In the genomic region with DNA sequence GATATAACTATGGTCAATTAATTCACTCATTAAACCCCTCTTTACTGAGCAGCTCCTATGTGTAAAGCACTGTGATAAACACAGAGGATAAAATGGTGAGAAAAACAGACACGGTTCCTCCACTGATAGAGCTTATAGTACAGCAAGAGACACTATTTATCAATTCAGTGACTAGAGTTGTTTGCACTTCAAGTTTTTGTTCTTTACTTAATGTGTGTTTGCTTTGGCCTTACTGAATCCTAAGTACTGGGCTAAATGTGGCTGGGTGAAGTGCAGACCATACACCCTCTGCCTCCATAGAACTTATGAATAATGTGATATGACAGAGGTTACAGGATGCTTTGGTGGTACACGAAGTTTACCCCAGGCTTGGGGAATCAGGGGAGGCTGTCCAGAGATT, we compare ENCODE assay signal across 16 cellular contexts.
A peak's percentile ranks its signal among the peaks of the same experiment; 100 is the strongest.
DNase-seq lines count a peak whose midpoint lies in the region; ATAC-seq and TF ChIP-seq lines count a peak whose summit lies in the region.
"Had no signal": no experiment of that assay in that cellular context is flagged by ENCODE, and none has a peak within 500 bp of the region (broad histone marks: within the 10 kb centered on the region; RNA-seq: fewer than 3 reads in every experiment).

No MANE protein-coding gene starts in this region.

- H3K9me3 Mint-ChIP-seq in chondrocyte (ENCODE audit: low read depth) (no peaks in the 10 kb centered on the region), nephron progenitor cell (no peaks in the 10 kb centered on the region)
- H3K9me3 Mint-ChIP-seq: T-cell had no signal

- H3K27ac Mint-ChIP-seq in chondrocyte (ENCODE audit: unreplicated experiment) (peak overlapping the region; percentile 46), nephron progenitor cell (peak overlapping the region; percentile 6)
- H3K27ac Mint-ChIP-seq: T-cell had no signal

- no peak for ATAC-seq in HG03565 (IDR thresholded peaks at IDR 0.05; ENCODE audit: unreplicated experiment)
- no peak for ATAC-seq in GM18505 (IDR thresholded peaks at IDR 0.05; ENCODE audit: unreplicated experiment)
- ATAC-seq: T-cell had no signal

- no peaks in the 10 kb centered on the region for H3K27me3 Mint-ChIP-seq in chondrocyte (ENCODE audit: low read depth)
- no peaks in the 10 kb centered on the region for H3K27me3 Mint-ChIP-seq in nephron progenitor cell (ENCODE audit: low read depth, poor library complexity)
- H3K27me3 Mint-ChIP-seq: T-cell had no signal

- TF ChIP-seq POLR2A in GM18505 (IDR thresholded peaks at IDR 0.05; ENCODE audit: borderline replicate concordance, extremely low read depth, insufficient read depth, insufficient read length) = no peak

- TF ChIP-seq CTCF in chondrocyte (IDR thresholded peaks at IDR 0.05) (no peak), nephron progenitor cell (IDR thresholded peaks at IDR 0.05) (no peak)

- peak; percentile 64 for DNase-seq in DMS53 (lab: John Stamatoyannopoulos, UW)
- peak; percentile 50 for DNase-seq in DMS53 treated with DMSO at 0.1 percent for 48 hours (lab: John Stamatoyannopoulos, UW; ENCODE audit: unreplicated experiment)
- DNase-seq in chondrocyte (ENCODE audit: low spot score) = no peak
- DNase-seq in nephron progenitor cell = no peak
- DNase-seq in NCI-H226 = no peak
- DNase-seq: ACHN, DMS79 treated with DMSO at 0.1 percent for 48 hours, MM.1S, NCI-H1092, NCI-H1436 treated with DMSO at 0.1 percent for 48 hours, NCI-H2029 treated with DMSO at 0.1 percent for 48 hours, NCI-H526, Right ventricle myocardium superior, T-cell had no signal

- H3K4me3 Mint-ChIP-seq in chondrocyte (ENCODE audit: unreplicated experiment) (no peak overlapping the region), nephron progenitor cell (no peak overlapping the region)
- H3K4me3 Mint-ChIP-seq: T-cell had no signal

- H3K4me1 Mint-ChIP-seq in chondrocyte (ENCODE audit: low read depth) (peaks cover 70% of the 10 kb centered on the region), nephron progenitor cell (peaks cover 36% of the 10 kb centered on the region)

- H3K36me3 Mint-ChIP-seq in chondrocyte (ENCODE audit: low read depth) (no peaks in the 10 kb centered on the region), nephron progenitor cell (ENCODE audit: low read depth) (no peaks in the 10 kb centered on the region)
- H3K36me3 Mint-ChIP-seq: T-cell had no signal

Comparison
In these comparisons a context has a peak if more than half of its experiments do, and no peak if none do; other contexts are left out.
1. DNase-seq: peak in DMS53 (single experiment) and DMS53 treated with DMSO at 0.1 percent for 48 hours (single experiment); none in chondrocyte (single experiment), nephron progenitor cell (single experiment) and NCI-H226 (single experiment).